8 cellular contexts compared by ENCODE assay signal in genomic region chr9:34957492-34958410, GRCh38. TPM values are rescaled to one million over a fixed set of nuclear protein-coding genes. Genes with fewer than 3 reads are reported as not detected.
DNase-seq lines count a peak whose midpoint lies in the region; ATAC-seq lines count a peak whose summit lies in the region.

Gene PHF24, plus strand, starts transcription at chr9:34958285. Its CDS starts 13,014 bp downstream, at chr9:34971299.

- no peak within 1 kb of the TSS for H3K9ac ChIP-seq in trophoblast cell (ENCODE audit: low read length)

- no peak within 1 kb of the TSS for H3K18ac ChIP-seq in trophoblast cell (ENCODE audit: low read length)

- H3K14ac ChIP-seq in trophoblast cell (ENCODE audit: low read length): no peak within 1 kb of the TSS

- no peaks in the 10 kb centered on the region for H3K36me3 Mint-ChIP-seq in activated CD8-positive, alpha-beta memory T cell treated with anti-CD3 and anti-CD28 coated beads, Interleukin-2, amount 10 ng/mL, durations not matched to agents 7 days and 5 days

- H3K27ac ChIP-seq in ACC112 (ENCODE audit: low read depth, low read length) (no peak within 1 kb of the TSS), trophoblast cell (ENCODE audit: low read depth, low read length) (no peak within 1 kb of the TSS)

- whole genome bisulfite sequencing in trophoblast cell (ENCODE audit: extremely low coverage, insufficient coverage, insufficient read length): no CpG with 5 or more reads among the region's 116 CpGs

- H3K9me3 ChIP-seq in trophoblast cell (ENCODE audit: insufficient read depth, low read depth, low read length) (peaks cover 4% of the 10 kb centered on the region), MG63 (no peaks in the 10 kb centered on the region)

- H3K79me2 ChIP-seq in ACC112 (ENCODE audit: control insufficient read depth, insufficient read depth, low read length, unreplicated experiment) (no peaks in the 10 kb centered on the region), trophoblast cell (ENCODE audit: control insufficient read depth, insufficient read depth, low read length, poor library complexity) (no peaks in the 10 kb centered on the region)

- H3K36me3 ChIP-seq in ACC112 (ENCODE audit: insufficient read depth, low read length) (no peaks in the 10 kb centered on the region), H7 (replicated peaks; ENCODE audit: control insufficient read depth, insufficient read depth, low read length) (no peaks in the 10 kb centered on the region), trophoblast cell (ENCODE audit: control insufficient read depth in 1 of 2, insufficient read depth in 2 of 2, low read length in 2 of 2) (no peaks in the 10 kb centered on the region), MG63 (no peaks in the 10 kb centered on the region)

- H3K4me3 Mint-ChIP-seq in activated CD8-positive, alpha-beta memory T cell treated with anti-CD3 and anti-CD28 coated beads, Interleukin-2, amount 10 ng/mL, durations not matched to agents 7 days and 5 days: no peak within 1 kb of the TSS

- ATAC-seq in activated CD8-positive, alpha-beta memory T cell treated with anti-CD3 and anti-CD28 coated beads, Interleukin-2, amount 10 ng/mL, durations not matched to agents 7 days and 5 days: peak; percentile 68
- ATAC-seq in HG03460 (IDR thresholded peaks at IDR 0.05; ENCODE audit: unreplicated experiment) (no peak), GM19324 (IDR thresholded peaks at IDR 0.05; ENCODE audit: low FRiP score, unreplicated experiment) (no peak)

- no peak within 1 kb of the TSS for H2AFZ ChIP-seq in ACC112 (ENCODE audit: low read length, unreplicated experiment)
- peak within 1 kb of the TSS; percentile 52 for H2AFZ ChIP-seq in trophoblast cell (ENCODE audit: insufficient read depth, low read length, poor library complexity)

- peaks cover 10% of the 10 kb centered on the region for H3K4me1 Mint-ChIP-seq in activated CD8-positive, alpha-beta memory T cell treated with anti-CD3 and anti-CD28 coated beads, Interleukin-2, amount 10 ng/mL, durations not matched to agents 7 days and 5 days

- H3K4me3 ChIP-seq in ACC112 (ENCODE audit: low read depth, low read length) (peak within 1 kb of the TSS; percentile 59), H7 (ENCODE audit: insufficient read depth, low read depth, low read length) (peak within 1 kb of the TSS; percentile 41), trophoblast cell (ENCODE audit: low read depth, low read length) (peak within 1 kb of the TSS; percentile 74), MG63 (no peak within 1 kb of the TSS)

- CTCF ChIA-PET in activated CD8-positive, alpha-beta memory T cell treated with anti-CD3 and anti-CD28 coated beads, Interleukin-2, amount 10 ng/mL, durations not matched to agents 7 days and 5 days (lab: Charles Lee): no interaction called here

- H3K79me1 ChIP-seq in trophoblast cell (ENCODE audit: low read length): no peaks in the 10 kb centered on the region

- no peaks in the 10 kb centered on the region for H3K9me3 Mint-ChIP-seq in activated CD8-positive, alpha-beta memory T cell treated with anti-CD3 and anti-CD28 coated beads, Interleukin-2, amount 10 ng/mL, durations not matched to agents 7 days and 5 days (ENCODE audit: low read depth)

- H2BK120ac ChIP-seq in trophoblast cell (ENCODE audit: insufficient read depth, low read length, poor library complexity): no peak within 1 kb of the TSS

- H4K8ac ChIP-seq in trophoblast cell (ENCODE audit: low read depth, low read length): no peak within 1 kb of the TSS

- H2BK12ac ChIP-seq in trophoblast cell (ENCODE audit: low read length): no peak within 1 kb of the TSS

- H3K27me3 Mint-ChIP-seq in activated CD8-positive, alpha-beta memory T cell treated with anti-CD3 and anti-CD28 coated beads, Interleukin-2, amount 10 ng/mL, durations not matched to agents 7 days and 5 days: peaks cover 79% of the 10 kb centered on the region

- H3K4me1 ChIP-seq in ACC112 (ENCODE audit: control insufficient read depth, insufficient read depth, low read length, unreplicated experiment): peaks cover 14% of the 10 kb centered on the region
- H3K4me1 ChIP-seq in trophoblast cell (ENCODE audit: control insufficient read depth in 1 of 2, insufficient read depth in 2 of 2, low read length in 2 of 2): peaks cover 4 to 5% of the 10 kb centered on the region in 2 experiments

- peaks cover 87% of the 10 kb centered on the region for H3K27me3 ChIP-seq in ACC112 (ENCODE audit: insufficient read depth, low read length)
- H3K27me3 ChIP-seq in H7 (ENCODE audit: control insufficient read depth, insufficient read depth, low read length): peaks cover 35% of the 10 kb centered on the region
- peaks cover 36% of the 10 kb centered on the region for H3K27me3 ChIP-seq in trophoblast cell (ENCODE audit: insufficient read depth, low read length)
- peaks cover 34% of the 10 kb centered on the region for H3K27me3 ChIP-seq in MG63

- H2BK5ac ChIP-seq in trophoblast cell (ENCODE audit: low read depth, low read length, poor library complexity): no peak within 1 kb of the TSS

- DNase-seq in H7 (peak; percentile 79), germinal center (ENCODE audit: low spot score) (peak; percentile 14), trophoblast cell (peak in 1 of 2 donors; percentile 41), MG63 (no peak)
- no peak for DNase-seq in activated CD8-positive, alpha-beta memory T cell treated with anti-CD3 and anti-CD28 coated beads, Interleukin-2, amount 10 ng/mL, durations not matched to agents 7 days and 5 days

- H4K12ac ChIP-seq in trophoblast cell (ENCODE audit: low read depth, low read length): no peak within 1 kb of the TSS

- no peak within 1 kb of the TSS for H3K23ac ChIP-seq in trophoblast cell (ENCODE audit: low read length)

- H3K27ac Mint-ChIP-seq in activated CD8-positive, alpha-beta memory T cell treated with anti-CD3 and anti-CD28 coated beads, Interleukin-2, amount 10 ng/mL, durations not matched to agents 7 days and 5 days: no peak within 1 kb of the TSS

- H4K91ac ChIP-seq in trophoblast cell (ENCODE audit: low read depth, low read length): no peak within 1 kb of the TSS

- no peak within 1 kb of the TSS for H3K4ac ChIP-seq in trophoblast cell (ENCODE audit: low read depth, low read length)

- no peak within 1 kb of the TSS for H2AK5ac ChIP-seq in trophoblast cell (ENCODE audit: low read length)

- peak within 1 kb of the TSS; percentile 99 for H3K4me2 ChIP-seq in trophoblast cell (ENCODE audit: low read length)

RNA-seq across cellular contexts. Expression of gene PHF24, which starts in this region (rescaled TPM):
- total RNA-seq in H7 (2014; rRNA removed; shearing (Covaris generic)): 0.37 and 0.42 TPM in 2 replicates
- not detected for total RNA-seq in activated CD8-positive, alpha-beta memory T cell treated with anti-CD3 and anti-CD28 coated beads, Interleukin-2, amount 10 ng/mL, durations not matched to agents 7 days and 5 days
- polyA plus RNA-seq in trophoblast cell (2013): 0.34 and 0.62 TPM in 2 replicates
- total RNA-seq in MG63 (2014; rRNA removed; shearing (Covaris generic); ENCODE audit: low replicate concordance): not detected in 2 replicates

Comparison
In these comparisons a context has a peak if more than half of its experiments do, and no peak if none do; other contexts are left out.
1. Peak in DNase-seq and H3K4me3 ChIP-seq in H7; RNA of the gene not detected or under 1 TPM.
2. Peak in ATAC-seq in activated CD8-positive, alpha-beta memory T cell treated with anti-CD3 and anti-CD28 coated beads, Interleukin-2, amount 10 ng/mL, durations not matched to agents 7 days and 5 days; RNA of the gene not detected or under 1 TPM.